In the genomic region with DNA sequence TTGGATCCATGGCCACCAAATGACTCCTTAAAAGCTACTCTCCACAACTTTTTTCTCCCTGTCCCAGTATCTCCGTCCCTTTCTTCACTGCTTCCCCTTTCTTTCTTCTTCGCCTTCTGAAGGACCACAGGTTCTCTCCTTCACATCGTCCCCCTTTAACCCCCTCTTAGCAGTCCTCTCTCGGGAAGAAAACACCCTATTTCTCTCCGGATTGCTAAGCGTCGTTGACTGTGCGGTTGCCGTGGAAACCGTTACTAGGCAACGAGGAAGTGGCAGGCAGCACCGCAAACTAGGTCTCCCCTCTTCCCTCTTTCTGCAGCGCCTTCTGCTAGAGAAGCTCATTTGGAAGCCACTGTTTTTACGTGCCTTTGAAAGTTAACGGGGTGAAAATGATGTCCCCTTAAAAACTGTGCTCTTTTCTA, we compare ENCODE assay signal across 8 cellular contexts. TPM values are rescaled to one million over a fixed set of nuclear protein-coding genes. Genes with fewer than 3 reads are reported as not detected.
DNase-seq lines count a peak whose midpoint lies in the region; ATAC-seq, FAIRE-seq and TF ChIP-seq lines count a peak whose summit lies in the region.

A gene with protein sequence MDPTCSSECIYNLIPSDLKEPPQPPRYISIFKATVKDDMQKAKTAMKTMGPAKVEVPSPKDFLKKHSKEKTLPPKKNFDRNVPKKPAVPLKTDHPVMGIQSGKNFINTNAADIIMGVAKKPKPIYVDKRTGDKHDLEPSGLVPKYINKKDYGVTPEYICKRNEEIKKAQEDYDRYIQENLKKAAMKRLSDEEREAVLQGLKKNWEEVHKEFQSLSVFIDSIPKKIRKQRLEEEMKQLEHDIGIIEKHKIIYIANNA (minus strand): TSS at position 232 of the 422 bp plus-strand sequence. CDS start 222 bp downstream, at position 10.

- H3K4me1 ChIP-seq in BLaER1 treated with 17β-estradiol and CSF1 and Interleukin-3, amounts not matched to agents 10 nM and 100 nM: peaks cover 18 to 34% (median 19%) of the 10 kb centered on the region in 10 experiments
- peaks cover 32% of the 10 kb centered on the region for H3K4me1 ChIP-seq in HepG2 (ENCODE audit: insufficient read depth, low read length)

- in situ Hi-C loops in HepG2 (cut with HindIII; ENCODE audit: extremely low pct_ligation_motif_present, low pct_unique_long_range_greater_than_20kb): loop anchor here (5.0 to 10.0 kb wide), 2 partner anchors 46 to 291 kb away; a partner anchor contains a TSS

- FAIRE-seq in HepG2 (lab: Jason Lieb, UNC): no peak

- peak within 1 kb of the TSS; percentile 56 to 75 (median 70) for H3K4me3 ChIP-seq in BLaER1 treated with 17β-estradiol and CSF1 and Interleukin-3, amounts not matched to agents 10 nM and 100 nM
- peak within 1 kb of the TSS; percentile 64 to 84 (median 71) for H3K4me3 ChIP-seq in HepG2 (replicated peaks in 1 of 3; ENCODE audit: insufficient read depth in 1 of 3, low read depth in 2 of 3, low read length in 3 of 3)

- no peaks in the 10 kb centered on the region for H3K27me3 ChIP-seq in BLaER1 treated with 17β-estradiol and CSF1 and Interleukin-3, amounts not matched to agents 10 nM and 100 nM
- no peaks in the 10 kb centered on the region for H3K27me3 ChIP-seq in HepG2 (ENCODE audit: control insufficient read depth in 1 of 2, insufficient read depth in 2 of 2, low read length in 2 of 2)

- peak within 1 kb of the TSS; percentile 67 to 95 (median 90) for H3K27ac ChIP-seq in BLaER1 treated with 17β-estradiol and CSF1 and Interleukin-3, amounts not matched to agents 10 nM and 100 nM
- H3K27ac ChIP-seq in HepG2 (ENCODE audit: extremely low read length, insufficient read depth, low read length): peak within 1 kb of the TSS; percentile 100

- CTCF ChIA-PET in HepG2 (lab: Yijun Ruan, JAX; ENCODE audit: low intra/inter-chr PET ratio, low total read pairs): no interaction called here

- no peak for TF ChIP-seq CTCF in HepG2 (CRISPR knock-in tag; IDR thresholded peaks at IDR 0.05)

- TF ChIP-seq POLR2A in HepG2 (IDR thresholded peaks at IDR 0.05; ENCODE audit: insufficient read depth in 1 of 2, low read depth in 2 of 2, low read length in 2 of 2): no peak

- H2AFZ ChIP-seq in HepG2 (ENCODE audit: low read length): peak within 1 kb of the TSS; percentile 61

- 3% methylated on average over 15 of the region's 15 CpGs for WGBS in HepG2 (ENCODE audit: low lambda C conversion rate)

- H4K20me1 ChIP-seq in BLaER1 treated with 17β-estradiol and CSF1 and Interleukin-3, amounts not matched to agents 10 nM and 100 nM: no peaks in the 10 kb centered on the region
- H4K20me1 ChIP-seq in HepG2 (ENCODE audit: insufficient read depth, low read length): no peaks in the 10 kb centered on the region

- TF ChIP-seq EP300 in HepG2 (IDR thresholded peaks at IDR 0.05; ENCODE audit: low read depth in 2 of 2, low read length in 2 of 2) (no peak), HepG2 (CRISPR knock-in tag; IDR thresholded peaks at IDR 0.05; ENCODE audit: borderline replicate concordance) (no peak)

- no peak for TF ChIP-seq RAD21 in HepG2 (CRISPR knock-in tag; IDR thresholded peaks at IDR 0.05)

- peaks cover 0 to 16% (median 5%) of the 10 kb centered on the region in 11 experiments; a peak in 7 of 22 replicates for H3K9me3 ChIP-seq in BLaER1 treated with 17β-estradiol and CSF1 and Interleukin-3, amounts not matched to agents 10 nM and 100 nM (replicated peaks in 1 of 11)
- no peaks in the 10 kb centered on the region for H3K9me3 ChIP-seq in HepG2 (ENCODE audit: low read length)

- DNase-seq in NCI-H748 (lab: John Stamatoyannopoulos, UW; ENCODE audit: unreplicated experiment) (peak; percentile 94), dermis microvascular lymphatic vessel endothelial cell (ENCODE audit: low read depth in 2 of 2) (peak; percentile 90), HepG2 (ENCODE audit: low spot score) (peak; percentile 84)
- DNase-seq in activated CD4-positive, alpha-beta T cell treated with anti-CD3 and anti-CD28 coated beads, Interleukin-2, amount 50 U/mL, for 4 hours: peak; percentile 91 to 93
- peak; percentile 92 for DNase-seq in stimulated activated CD4-positive, alpha-beta T cell treated with anti-CD3 and anti-CD28 coated beads, Interleukin-2, amount 100 ng/mL, for 4 hours (ENCODE audit: low read depth)

- POLR2A ChIA-PET in HepG2 (lab: Yijun Ruan, JAX): interaction anchor here (1.0 to 2.5 kb wide), 6 partner anchors 9 to 291 kb away, joined by 3 to 35 read pairs (median 8); no protein-coding TSS in a partner anchor

- intact Hi-C loops in HepG2 (cut with micrococcal nuclease; ENCODE audit: unreplicated experiment): loop anchor here (1.0 to 5.0 kb wide), 5 partner anchors 44 to 373 kb away; a partner anchor contains a TSS

- ATAC-seq in GM19452 (IDR thresholded peaks at IDR 0.05; ENCODE audit: unreplicated experiment) (peak; percentile 69), HG03565 (IDR thresholded peaks at IDR 0.05; ENCODE audit: unreplicated experiment) (peak; percentile 42), HepG2 (peak; percentile 57)

- H3K79me2 ChIP-seq in HepG2 (ENCODE audit: insufficient read depth, low read length): no peaks in the 10 kb centered on the region

- BruUV-seq in HepG2 (replicated peaks; lab: Mats Ljungman, UMichigan): no TSS peak

- peak within 1 kb of the TSS; percentile 78 to 91 (median 85) for H3K9ac ChIP-seq in BLaER1 treated with 17β-estradiol and CSF1 and Interleukin-3, amounts not matched to agents 10 nM and 100 nM
- H3K9ac ChIP-seq in HepG2 (ENCODE audit: insufficient read depth, low read depth, low read length): peak within 1 kb of the TSS; percentile 93

- H3K4me2 ChIP-seq in BLaER1 treated with 17β-estradiol and CSF1 and Interleukin-3, amounts not matched to agents 10 nM and 100 nM: peak within 1 kb of the TSS; percentile 72 to 98 (median 86)
- H3K4me2 ChIP-seq in HepG2 (ENCODE audit: low read depth, low read length): peak within 1 kb of the TSS; percentile 97

- H3K36me3 ChIP-seq in BLaER1 treated with 17β-estradiol and CSF1 and Interleukin-3, amounts not matched to agents 10 nM and 100 nM: no peaks in the 10 kb centered on the region
- no peaks in the 10 kb centered on the region for H3K36me3 ChIP-seq in HepG2 (replicated peaks in 1 of 2; ENCODE audit: control insufficient read depth in 1 of 2, insufficient read depth in 2 of 2, low read length in 2 of 2)

TF ChIP-seq in HepG2, 621 proteins besides CTCF, POLR2A, EP300 and RAD21 (continues in another document):
- TF ChIP-seq, protein P1, sequence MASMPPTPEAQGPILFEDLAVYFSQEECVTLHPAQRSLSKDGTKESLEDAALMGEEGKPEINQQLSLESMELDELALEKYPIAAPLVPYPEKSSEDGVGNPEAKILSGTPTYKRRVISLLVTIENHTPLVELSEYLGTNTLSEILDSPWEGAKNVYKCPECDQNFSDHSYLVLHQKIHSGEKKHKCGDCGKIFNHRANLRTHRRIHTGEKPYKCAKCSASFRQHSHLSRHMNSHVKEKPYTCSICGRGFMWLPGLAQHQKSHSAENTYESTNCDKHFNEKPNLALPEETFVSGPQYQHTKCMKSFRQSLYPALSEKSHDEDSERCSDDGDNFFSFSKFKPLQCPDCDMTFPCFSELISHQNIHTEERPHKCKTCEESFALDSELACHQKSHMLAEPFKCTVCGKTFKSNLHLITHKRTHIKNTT (CRISPR knock-in tag; IDR thresholded peaks at IDR 0.05): no peak
- no peak for TF ChIP-seq SALL2 (CRISPR knock-in tag; IDR thresholded peaks at IDR 0.05)
- no peak for TF ChIP-seq NFRKB (IDR thresholded peaks at IDR 0.05)
- TF ChIP-seq, protein P2, sequence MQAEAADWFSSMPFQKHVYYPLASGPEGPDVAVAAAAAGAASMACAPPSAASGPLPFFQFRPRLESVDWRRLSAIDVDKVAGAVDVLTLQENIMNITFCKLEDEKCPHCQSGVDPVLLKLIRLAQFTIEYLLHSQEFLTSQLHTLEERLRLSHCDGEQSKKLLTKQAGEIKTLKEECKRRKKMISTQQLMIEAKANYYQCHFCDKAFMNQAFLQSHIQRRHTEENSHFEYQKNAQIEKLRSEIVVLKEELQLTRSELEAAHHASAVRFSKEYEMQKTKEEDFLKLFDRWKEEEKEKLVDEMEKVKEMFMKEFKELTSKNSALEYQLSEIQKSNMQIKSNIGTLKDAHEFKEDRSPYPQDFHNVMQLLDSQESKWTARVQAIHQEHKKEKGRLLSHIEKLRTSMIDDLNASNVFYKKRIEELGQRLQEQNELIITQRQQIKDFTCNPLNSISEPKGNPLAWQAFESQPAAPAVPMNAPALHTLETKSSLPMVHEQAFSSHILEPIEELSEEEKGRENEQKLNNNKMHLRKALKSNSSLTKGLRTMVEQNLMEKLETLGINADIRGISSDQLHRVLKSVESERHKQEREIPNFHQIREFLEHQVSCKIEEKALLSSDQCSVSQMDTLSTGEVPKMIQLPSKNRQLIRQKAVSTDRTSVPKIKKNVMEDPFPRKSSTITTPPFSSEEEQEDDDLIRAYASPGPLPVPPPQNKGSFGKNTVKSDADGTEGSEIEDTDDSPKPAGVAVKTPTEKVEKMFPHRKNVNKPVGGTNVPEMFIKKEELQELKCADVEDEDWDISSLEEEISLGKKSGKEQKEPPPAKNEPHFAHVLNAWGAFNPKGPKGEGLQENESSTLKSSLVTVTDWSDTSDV (CRISPR knock-in tag; IDR thresholded peaks at IDR 0.05): no peak

RNA-seq across cellular contexts. Expression of the gene that starts here (rescaled TPM):
- total RNA-seq in dermis microvascular lymphatic vessel endothelial cell (0.38 and 0.51 TPM in 2 replicates), HepG2 (2016; rRNA removed; fragmentation: Illumina TruSeq; extraction: Trizol) (0.15 and 0.21 TPM in 2 replicates)
- 0.26 TPM in 1 of 2 replicates, not detected in the other for total RNA-seq in HepG2 (2016; cell fraction: cytosol; rRNA removed; fragmentation: Illumina TruSeq; extraction: Trizol; ENCODE audit: low read depth)
- 0.19 TPM in 1 of 2 replicates, not detected in the other for total RNA-seq in HepG2 (2016; cell fraction: insoluble cytoplasmic fraction; rRNA removed; fragmentation: Illumina TruSeq; extraction: Trizol)
- 0.12 and 0.38 TPM in 2 replicates for total RNA-seq in HepG2 (2016; cell fraction: membrane; rRNA removed; fragmentation: Illumina TruSeq; extraction: Trizol)
- not detected in 2 replicates for total RNA-seq in HepG2 (2016; cell fraction: nucleus; rRNA removed; fragmentation: Illumina TruSeq; extraction: Trizol)
- 0.10 and 0.15 TPM in 2 replicates for polyA plus RNA-seq in HepG2 (2011; rRNA removed)
- 0.04 and 0.05 TPM in 2 replicates for polyA plus RNA-seq in HepG2 (2011; cell fraction: cytosol; rRNA removed)
- 0.05 and 0.16 TPM in 2 replicates for polyA plus RNA-seq in HepG2 (2011; cell fraction: nucleus; rRNA removed)
- 0.17 and 0.30 TPM in 2 replicates for polyA plus RNA-seq in HepG2 (2012)
- not detected in 2 replicates for polyA plus RNA-seq in HepG2 (2016; cell fraction: cytosol; fragmentation: Illumina TruSeq; extraction: Trizol; ENCODE audit: low read depth)
- polyA plus RNA-seq in HepG2 (2016; cell fraction: insoluble cytoplasmic fraction; fragmentation: Illumina TruSeq; extraction: Trizol; ENCODE audit: low read depth): 0.23 TPM in 1 of 2 replicates, not detected in the other
- 0.16 and 0.21 TPM in 2 replicates for polyA plus RNA-seq in HepG2 (2016; cell fraction: membrane; fragmentation: Illumina TruSeq; extraction: Trizol; ENCODE audit: low read depth)
- polyA plus RNA-seq in HepG2 (2016; cell fraction: nucleus; fragmentation: Illumina TruSeq; extraction: Trizol; ENCODE audit: insufficient read depth, low read depth): not detected in 2 replicates
- polyA minus RNA-seq in HepG2 (2011; rRNA and poly(A)+ RNA removed; ENCODE audit: low replicate concordance): 0.04 and 0.05 TPM in 2 replicates
- not detected in 2 replicates for polyA minus RNA-seq in HepG2 (2011; cell fraction: cytosol; rRNA and poly(A)+ RNA removed)
- 0.52 and 0.62 TPM in 2 replicates for polyA minus RNA-seq in HepG2 (2011; cell fraction: nucleus; rRNA and poly(A)+ RNA removed)

Comparison
In these comparisons a context has a peak if more than half of its experiments do, and no peak if none do; other contexts are left out.
1. Peak in every context shown above with its lines: DNase-seq, ATAC-seq, H3K4me3 ChIP-seq and H3K27ac ChIP-seq.
2. Peak in DNase-seq in dermis microvascular lymphatic vessel endothelial cell; RNA of the gene not detected or under 1 TPM.
3. Peak in DNase-seq, ATAC-seq, H3K4me3 ChIP-seq, H3K27ac ChIP-seq, H3K9ac ChIP-seq and H3K4me2 ChIP-seq in HepG2; RNA of the gene not detected or under 1 TPM.